ENCODE assay signal across 22 cellular contexts in genomic region chr5:85140471-85140870, GRCh38.
A peak's percentile ranks its signal among the peaks of the same experiment; 100 is the strongest.
DNase-seq lines count a peak whose midpoint lies in the region; FAIRE-seq and TF ChIP-seq lines count a peak whose summit lies in the region.
"Had no signal": no experiment of that assay in that cellular context is flagged by ENCODE, and none has a peak within 500 bp of the region (broad histone marks: within the 10 kb centered on the region; RNA-seq: fewer than 3 reads in every experiment).

No MANE protein-coding gene starts in this region.

- DNase-seq in adipocyte (ENCODE audit: low read depth) = peak; percentile 56
- peak; percentile 24 for DNase-seq in epithelial cell of esophagus (ENCODE audit: low read depth)
- DNase-seq in iris pigment epithelial cell (ENCODE audit: low read depth) = peak; percentile 1
- DNase-seq in NCI-H2171 treated with DMSO at 0.1 percent for 48 hours (lab: John Stamatoyannopoulos, UW) = no peak
- no peak for DNase-seq in GM12892 (ENCODE audit: insufficient read length)
- DNase-seq in osteoblast (ENCODE audit: insufficient read length, low spot score, missing footprints) = no peak
- no peak for DNase-seq in left ventricle myocardium inferior
- DNase-seq: CD4-positive, alpha-beta T cell; CD8-positive, alpha-beta memory T cell; DMS 273 treated with DMSO at 0.1 percent for 48 hours; DMS79; EL; GDM1; GM23248; H7; HCEC 1CT had no signal

- no peaks in the 10 kb centered on the region for H3K36me3 ChIP-seq in ACC112 (ENCODE audit: insufficient read depth, low read length)
- H3K36me3 ChIP-seq in adipocyte (ENCODE audit: control insufficient read depth, insufficient read depth, low read length, severe bottlenecking) = no peaks in the 10 kb centered on the region
- no peaks in the 10 kb centered on the region for H3K36me3 ChIP-seq in osteoblast (ENCODE audit: insufficient read depth, low read length)
- H3K36me3 ChIP-seq in left ventricle myocardium inferior = no peaks in the 10 kb centered on the region
- H3K36me3 ChIP-seq: BLaER1 treated with 17β-estradiol and CSF1 and Interleukin-3, amounts not matched to agents 10 nM and 100 nM had no signal

- intact Hi-C loops in left ventricle myocardium inferior (cut with micrococcal nuclease) = no loop called here

- no peak overlapping the region for H3K4me2 ChIP-seq in osteoblast (ENCODE audit: insufficient read depth, low read length)
- H3K4me2 ChIP-seq: BLaER1 treated with 17β-estradiol and CSF1 and Interleukin-3, amounts not matched to agents 10 nM and 100 nM had no signal

- H2AFZ ChIP-seq in ACC112 (ENCODE audit: low read length, unreplicated experiment) (no peak overlapping the region), osteoblast (ENCODE audit: low read length) (no peak overlapping the region)
- H2AFZ ChIP-seq: GM23248 had no signal

- H3K4me3 ChIP-seq in ACC112 (ENCODE audit: low read depth, low read length) (no peak overlapping the region), adipocyte (ENCODE audit: low read length) (no peak overlapping the region), epithelial cell of esophagus (ENCODE audit: low read length) (no peak overlapping the region), osteoblast (ENCODE audit: insufficient read depth, low read length) (no peak overlapping the region), left ventricle myocardium inferior (no peak overlapping the region)
- H3K4me3 ChIP-seq: BLaER1 treated with 17β-estradiol and CSF1 and Interleukin-3, amounts not matched to agents 10 nM and 100 nM; GM12878; GM23248 had no signal

- TF ChIP-seq CTCF in epithelial cell of esophagus (IDR thresholded peaks at IDR 0.05; ENCODE audit: insufficient read depth, low read depth, low read length, missing control alignments) (no peak), osteoblast (IDR thresholded peaks at IDR 0.05; ENCODE audit: extremely low read depth, low read depth, low read length) (no peak), left ventricle myocardium inferior (IDR thresholded peaks at IDR 0.05; ENCODE audit: borderline replicate concordance) (no peak)

- H3K9me3 ChIP-seq in adipocyte (ENCODE audit: control insufficient read depth, low read length) (no peaks in the 10 kb centered on the region), osteoblast (ENCODE audit: low read depth, low read length) (no peaks in the 10 kb centered on the region), left ventricle myocardium inferior (replicated peaks) (peaks cover 7% of the 10 kb centered on the region)
- H3K9me3 ChIP-seq: BLaER1 treated with 17β-estradiol and CSF1 and Interleukin-3, amounts not matched to agents 10 nM and 100 nM had no signal

- H3K27ac ChIP-seq in ACC112 (ENCODE audit: low read depth, low read length) (peak overlapping the region; percentile 13), osteoblast (ENCODE audit: low read depth, low read length) (no peak overlapping the region), left ventricle myocardium inferior (replicated peaks) (no peak overlapping the region)
- H3K27ac ChIP-seq: BLaER1 treated with 17β-estradiol and CSF1 and Interleukin-3, amounts not matched to agents 10 nM and 100 nM; GM23248 had no signal

- no peaks in the 10 kb centered on the region for H4K20me1 ChIP-seq in osteoblast (ENCODE audit: insufficient read depth, low read length)
- H4K20me1 ChIP-seq: BLaER1 treated with 17β-estradiol and CSF1 and Interleukin-3, amounts not matched to agents 10 nM and 100 nM had no signal

- H3K79me2 ChIP-seq in ACC112 (ENCODE audit: control insufficient read depth, insufficient read depth, low read length, unreplicated experiment) (no peaks in the 10 kb centered on the region), osteoblast (ENCODE audit: insufficient read depth, low read length) (no peaks in the 10 kb centered on the region)

- no peak for TF ChIP-seq POLR2A in GM12892 (IDR thresholded peaks at IDR 0.05; ENCODE audit: low read depth, low read length)

- no peaks in the 10 kb centered on the region for H3K4me1 ChIP-seq in ACC112 (ENCODE audit: control insufficient read depth, insufficient read depth, low read length, unreplicated experiment)
- peaks cover 3% of the 10 kb centered on the region for H3K4me1 ChIP-seq in adipocyte (ENCODE audit: control insufficient read depth, insufficient read depth, low read length)
- H3K4me1 ChIP-seq in osteoblast (ENCODE audit: insufficient read depth, low read length) = no peaks in the 10 kb centered on the region
- H3K4me1 ChIP-seq in left ventricle myocardium inferior = no peaks in the 10 kb centered on the region
- H3K4me1 ChIP-seq: BLaER1 treated with 17β-estradiol and CSF1 and Interleukin-3, amounts not matched to agents 10 nM and 100 nM had no signal

- FAIRE-seq in GM12892 (lab: Jason Lieb, UNC) = no peak
- FAIRE-seq: D721Med, GM12878, GM18507, H1 had no signal

- H3K27me3 ChIP-seq in ACC112 (ENCODE audit: insufficient read depth, low read length) (peaks cover 3% of the 10 kb centered on the region; the same call in 1 of the 2 replicates), adipocyte (replicated peaks; ENCODE audit: control insufficient read depth, insufficient read depth, low read length) (no peaks in the 10 kb centered on the region), osteoblast (ENCODE audit: insufficient read depth, low read length) (no peaks in the 10 kb centered on the region), left ventricle myocardium inferior (ENCODE audit: low read depth) (no peaks in the 10 kb centered on the region)
- H3K27me3 ChIP-seq: BLaER1 treated with 17β-estradiol and CSF1 and Interleukin-3, amounts not matched to agents 10 nM and 100 nM had no signal

- H3K9ac ChIP-seq in adipocyte (ENCODE audit: low read length) = no peak overlapping the region
- H3K9ac ChIP-seq: BLaER1 treated with 17β-estradiol and CSF1 and Interleukin-3, amounts not matched to agents 10 nM and 100 nM; GM23248 had no signal

Comparison
In these comparisons a context has a peak if more than half of its experiments do, and no peak if none do; other contexts are left out.
1. DNase-seq: peak in adipocyte (single experiment), epithelial cell of esophagus (single experiment) and iris pigment epithelial cell (single experiment); none in NCI-H2171 treated with DMSO at 0.1 percent for 48 hours (single experiment), GM12892 (single experiment), osteoblast (single experiment) and left ventricle myocardium inferior (single experiment).